Comparison of ENCODE assay signal across 24 cellular contexts in genomic region chr11:115455606-115456005, GRCh38. TPM values are rescaled to one million over a fixed set of nuclear protein-coding genes. Genes with fewer than 3 reads are reported as not detected.
DNase-seq lines count a peak whose midpoint lies in the region; TF ChIP-seq lines count a peak whose summit lies in the region.
"Had no signal": no experiment of that assay in that cellular context is flagged by ENCODE, and none has a peak within 500 bp of the region (broad histone marks: within the 10 kb centered on the region; RNA-seq: fewer than 3 reads in every experiment).

No MANE protein-coding gene starts in this region.

- H2BK20ac ChIP-seq in H9 (ENCODE audit: low read depth, low read length, poor library complexity, severe bottlenecking): no peak overlapping the region

- H3T11ph ChIP-seq in H9 (ENCODE audit: low read length): no peak overlapping the region

- H3K23me2 ChIP-seq in H9 (ENCODE audit: insufficient read length, low read depth, low read length, poor library complexity, severe bottlenecking): no peaks in the 10 kb centered on the region

- H2BK120ac ChIP-seq in H9 (ENCODE audit: low read depth, low read length, poor library complexity, severe bottlenecking) (no peak overlapping the region), mesendoderm (ENCODE audit: low read depth, low read length) (no peak overlapping the region)

- H3K4me1 Mint-ChIP-seq in H9: peaks cover 18 to 29% of the 10 kb centered on the region in 2 experiments
- H3K4me1 Mint-ChIP-seq: B cell, IgD-negative memory B cell, T-cell had no signal

- H2BK5ac ChIP-seq in H9 (ENCODE audit: insufficient read length, low read length) (no peak overlapping the region), mesendoderm (ENCODE audit: low read length) (no peak overlapping the region)

- H3K14ac ChIP-seq in H9 (ENCODE audit: insufficient read depth, low read length): no peak overlapping the region

- H3K9me3 ChIP-seq in H9 (ENCODE audit: control insufficient read depth, low read depth, low read length) (no peaks in the 10 kb centered on the region), GM23248 (ENCODE audit: low read depth) (no peaks in the 10 kb centered on the region)

- H2BK15ac ChIP-seq in H9 (ENCODE audit: low read depth, low read length) (no peak overlapping the region), mesendoderm (replicated peaks; ENCODE audit: low read depth) (no peak overlapping the region)

- no peak overlapping the region for H3K23ac ChIP-seq in H9 (ENCODE audit: insufficient read length, low read depth, low read length)
- no peak overlapping the region for H3K23ac ChIP-seq in mesendoderm (ENCODE audit: low read length)

- no peak for TF ChIP-seq CTCF in H9 (conservative IDR thresholded peaks at IDR 0.05)

- no peak overlapping the region for H4K91ac ChIP-seq in H9 (ENCODE audit: insufficient read length, low read depth, low read length)

- no peaks in the 10 kb centered on the region for H3K36me3 Mint-ChIP-seq in H9 (ENCODE audit: insufficient read depth in 1 of 3, low read depth in 3 of 3)
- H3K36me3 Mint-ChIP-seq: CD8-positive, alpha-beta T cell; IgD-negative memory B cell; T-cell had no signal

- no peak overlapping the region for H3K4me2 ChIP-seq in H9 (ENCODE audit: insufficient read depth, insufficient read length, low read length)
- H3K4me2 ChIP-seq in mesendoderm (ENCODE audit: low read length): no peak overlapping the region
- H3K4me2 ChIP-seq in GM23248 (ENCODE audit: unreplicated experiment): no peak overlapping the region
- H3K4me2 ChIP-seq: KMS-11 had no signal

- H4K5ac ChIP-seq in H9 (ENCODE audit: insufficient read length, low read depth, low read length) (no peak overlapping the region), mesendoderm (ENCODE audit: low read length) (no peak overlapping the region)

- no peak overlapping the region for H3K56ac ChIP-seq in H9 (ENCODE audit: insufficient read length, low read depth, low read length)
- no peak overlapping the region for H3K56ac ChIP-seq in mesendoderm (ENCODE audit: low read length)

- no peak overlapping the region for H3K4me3 ChIP-seq in mesendoderm (ENCODE audit: low read length)
- H3K4me3 ChIP-seq in GM23248: no peak overlapping the region

- no peak overlapping the region for H2AK5ac ChIP-seq in H9 (ENCODE audit: insufficient read length, low read length)
- no peak overlapping the region for H2AK5ac ChIP-seq in mesendoderm (ENCODE audit: low read length)

- H3K79me2 ChIP-seq in H9 (ENCODE audit: insufficient read depth, low read length): no peaks in the 10 kb centered on the region
- H3K79me2 ChIP-seq in mesendoderm (ENCODE audit: control insufficient read depth, insufficient read depth, low read length): no peaks in the 10 kb centered on the region
- no peaks in the 10 kb centered on the region for H3K79me2 ChIP-seq in GM23248 (ENCODE audit: insufficient read depth)

- H3K79me1 ChIP-seq in H9 (ENCODE audit: insufficient read depth, low read depth, low read length, poor library complexity, severe bottlenecking) (no peaks in the 10 kb centered on the region), mesendoderm (ENCODE audit: low read length) (no peaks in the 10 kb centered on the region)

- H3K27me3 ChIP-seq in H9 (ENCODE audit: insufficient read depth, low read length) (no peaks in the 10 kb centered on the region), mesendoderm (ENCODE audit: insufficient read depth, low read length, poor library complexity) (no peaks in the 10 kb centered on the region), GM23248 (replicated peaks; ENCODE audit: insufficient read depth) (no peaks in the 10 kb centered on the region)

- in situ Hi-C loops in GM23248 (cut with MboI): no loop called here

- H3K18ac ChIP-seq in H9 (ENCODE audit: insufficient read length, low read depth, low read length) (no peak overlapping the region), mesendoderm (ENCODE audit: low read length) (no peak overlapping the region)

- H2BK12ac ChIP-seq in H9 (ENCODE audit: insufficient read length, low read depth, low read length): no peak overlapping the region

- no CpG with 5 or more reads among the region's 4 CpGs for WGBS in H9 (ENCODE audit: extremely low coverage, insufficient read length, low lambda C conversion rate)
- WGBS in mesendoderm (ENCODE audit: extremely low coverage, insufficient coverage, low lambda C conversion rate): no CpG with 5 or more reads among the region's 4 CpGs
- WGBS in GM23248 (ENCODE audit: low coverage in 1 of 2, low lambda C conversion rate in 2 of 2, missing lambda C conversion rate in 2 of 2), 2 experiments: 54 to 55% methylated on average over 4 of the region's 4 CpGs

- H4K20me1 ChIP-seq in H9 (ENCODE audit: control insufficient read depth, insufficient read depth, insufficient read length): no peaks in the 10 kb centered on the region
- no peaks in the 10 kb centered on the region for H4K20me1 ChIP-seq in GM23248 (ENCODE audit: insufficient read depth)

- peaks cover 5% of the 10 kb centered on the region for H3K27me3 Mint-ChIP-seq in H9 (ENCODE audit: low read depth)
- H3K27me3 Mint-ChIP-seq: B cell had no signal

- H3K4me1 ChIP-seq in H9 (ENCODE audit: insufficient read depth, low read length) (peaks cover 2% of the 10 kb centered on the region; the same call in 1 of the 2 replicates), mesendoderm (ENCODE audit: control insufficient read depth, low read depth, low read length) (no peaks in the 10 kb centered on the region), GM23248 (ENCODE audit: insufficient read depth) (no peaks in the 10 kb centered on the region)

- DNase-seq in H9 (peak; percentile 32), astrocyte of the hippocampus (ENCODE audit: low read depth, low spot score) (peak; percentile 14), mesendoderm (peak; percentile 51), midbrain (lab: John Stamatoyannopoulos, UW) (no peak), GM23248 (no peak), SIG-M5 (lab: John Stamatoyannopoulos, UW) (no peak), activated gamma-delta T cell treated with Interleukin-2 at 50 U/mL for 16 hours (no peak)
- DNase-seq: CD8-positive, alpha-beta T cell; DMS153; DND-41; GOT3; NCI-H1092; NCI-H1417 treated with DMSO at 0.1 percent for 48 hours; NCI-H1694 treated with DMSO at 0.1 percent for 48 hours; NCI-H2081; NCI-H2227 treated with DMSO at 0.1 percent for 48 hours; NCI-H526 treated with DMSO at 0.1 percent for 48 hours; Right ventricle myocardium superior; RPMI8226; T-cell had no signal

- H3K4ac ChIP-seq in H9 (ENCODE audit: low read depth, low read length) (no peak overlapping the region), mesendoderm (ENCODE audit: low read depth, low read length) (no peak overlapping the region)

- no peaks in the 10 kb centered on the region for H3K36me3 ChIP-seq in mesendoderm (ENCODE audit: control insufficient read depth, insufficient read depth, low read length)
- H3K36me3 ChIP-seq in GM23248 (ENCODE audit: low read depth): no peaks in the 10 kb centered on the region

- H3K9me3 Mint-ChIP-seq in H9: no peaks in the 10 kb centered on the region
- H3K9me3 Mint-ChIP-seq: CD8-positive, alpha-beta T cell; T-cell had no signal

- no peak overlapping the region for H3K27ac ChIP-seq in H9 (ENCODE audit: insufficient read length, low read depth, low read length)
- no peak overlapping the region for H3K27ac ChIP-seq in mesendoderm (ENCODE audit: low read depth, low read length)
- no peak overlapping the region for H3K27ac ChIP-seq in GM23248
- H3K27ac ChIP-seq: C4-2B, KMS-11 had no signal

- no peak overlapping the region for H3K4me3 Mint-ChIP-seq in H9
- H3K4me3 Mint-ChIP-seq: B cell; CD8-positive, alpha-beta T cell; IgD-negative memory B cell; T-cell had no signal

- H4K8ac ChIP-seq in H9 (replicated peaks; ENCODE audit: insufficient read length, low read depth, low read length) (no peak overlapping the region), mesendoderm (ENCODE audit: low read depth, low read length) (no peak overlapping the region)

- no peak overlapping the region for H2AFZ ChIP-seq in H9 (ENCODE audit: low read length)
- H2AFZ ChIP-seq in GM23248: no peak overlapping the region

- no peaks in the 10 kb centered on the region for H3F3A ChIP-seq in GM23248 (ENCODE audit: insufficient read depth)

- no peak overlapping the region for H3K27ac Mint-ChIP-seq in H9
- H3K27ac Mint-ChIP-seq: B cell; CD8-positive, alpha-beta T cell; IgD-negative memory B cell; T-cell had no signal

- H3K9ac ChIP-seq in H9 (ENCODE audit: extremely low read depth, insufficient read length, low read length) (no peak overlapping the region), mesendoderm (ENCODE audit: low read length) (no peak overlapping the region), GM23248 (no peak overlapping the region)
- H3K9ac ChIP-seq: KMS-11 had no signal

- H3K9me2 ChIP-seq in GM23248 (ENCODE audit: insufficient read depth): no peaks in the 10 kb centered on the region

RNA-seq across cellular contexts. Expression of gene CADM1, which starts 48.6 kb away (rescaled TPM):
- 11.9 and 12.5 TPM in 2 replicates for total RNA-seq in H9 (2021)
- polyA plus RNA-seq in mesendoderm (2013, experiment 1 of 2): 11.2 TPM
- 12.3 TPM for polyA plus RNA-seq in mesendoderm (2013, experiment 2 of 2)
- 0.38 and 1.4 TPM in 2 replicates for total RNA-seq in GM23248 (2014; rRNA removed; shearing (Covaris generic))
- polyA plus RNA-seq in GM23248 (2016; fragmentation: Nextera tagmentation; extraction: Ambion mirVana): 0.83 and 1.2 TPM in 2 replicates

Comparison
In these comparisons a context has a peak if more than half of its experiments do, and no peak if none do; other contexts are left out.
1. DNase-seq: peak in H9 (single experiment), astrocyte of the hippocampus (single experiment) and mesendoderm (single experiment); none in midbrain (single experiment), GM23248 (single experiment), SIG-M5 (single experiment) and activated gamma-delta T cell treated with Interleukin-2 at 50 U/mL for 16 hours (single experiment).